In the genomic region with DNA sequence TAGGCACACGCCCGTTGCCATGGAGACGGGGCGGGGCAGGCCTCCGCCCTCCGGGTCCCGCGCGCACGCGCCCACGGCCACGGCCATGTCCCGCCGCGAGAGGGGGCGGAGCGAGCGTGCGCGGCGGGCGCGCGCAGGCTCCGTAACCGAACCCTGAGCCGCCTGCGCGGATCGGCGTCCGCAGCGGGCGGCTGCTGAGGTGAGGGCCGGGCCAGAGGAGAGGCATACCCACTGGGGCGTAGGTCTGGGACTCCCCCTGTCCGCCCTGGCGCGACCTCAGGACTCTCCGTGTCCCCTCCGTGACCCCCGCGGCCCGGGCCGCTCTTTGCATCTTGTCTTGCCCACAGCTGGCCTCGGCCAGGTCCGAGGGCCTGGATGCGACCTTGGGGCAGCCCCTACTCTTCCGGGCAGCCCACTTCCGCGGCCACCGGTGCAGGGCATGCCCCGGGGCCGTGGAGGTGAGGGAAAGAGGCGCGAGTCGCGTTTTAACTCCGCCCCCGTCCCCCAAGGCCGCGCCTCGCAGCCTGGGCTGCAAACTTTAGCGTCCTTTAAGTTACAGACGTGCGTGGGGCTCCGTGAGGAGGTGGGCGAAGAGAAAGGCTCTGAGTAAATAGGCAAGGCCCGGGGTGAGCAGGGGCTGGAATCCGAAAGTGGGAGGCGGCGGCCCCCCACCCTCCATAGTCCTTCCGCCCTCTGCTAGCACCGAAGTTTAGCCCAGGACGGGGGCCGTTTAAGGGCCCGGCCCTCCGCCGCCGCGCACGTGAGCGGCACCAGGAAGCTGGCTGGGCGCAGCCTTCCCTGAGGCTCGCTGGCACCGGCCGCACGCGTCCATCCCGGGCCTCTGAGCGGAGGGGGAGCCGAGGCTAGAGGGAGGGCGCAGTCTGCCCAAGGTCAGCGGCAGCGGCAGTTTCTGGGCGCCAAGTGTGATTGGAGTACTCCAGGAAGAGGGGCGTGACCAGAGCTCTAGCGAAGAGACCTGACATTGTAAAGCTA, we compare ENCODE assay signal across 2 cellular contexts.
TF ChIP-seq lines count a peak whose summit lies in the region.

A gene with protein sequence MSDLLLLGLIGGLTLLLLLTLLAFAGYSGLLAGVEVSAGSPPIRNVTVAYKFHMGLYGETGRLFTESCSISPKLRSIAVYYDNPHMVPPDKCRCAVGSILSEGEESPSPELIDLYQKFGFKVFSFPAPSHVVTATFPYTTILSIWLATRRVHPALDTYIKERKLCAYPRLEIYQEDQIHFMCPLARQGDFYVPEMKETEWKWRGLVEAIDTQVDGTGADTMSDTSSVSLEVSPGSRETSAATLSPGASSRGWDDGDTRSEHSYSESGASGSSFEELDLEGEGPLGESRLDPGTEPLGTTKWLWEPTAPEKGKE (plus strand): TSS at position 163 of the 993 bp plus-strand sequence. CDS start 3,053 bp downstream, outside the sequence.

TF ChIP-seq in IMR-90, 13 proteins besides CTCF, POLR2A, EP300 and RAD21:
- TF ChIP-seq FOS (IDR thresholded peaks at IDR 0.05; ENCODE audit: low read depth, low read length) (no peak), SMC3 (IDR thresholded peaks at IDR 0.05; ENCODE audit: low read depth, low read length) (no peak), BHLHE40 (IDR thresholded peaks at IDR 0.05; ENCODE audit: low read depth, low read length) (peak; percentile 93), RCOR1 (IDR thresholded peaks at IDR 0.05; ENCODE audit: insufficient replicate concordance, low read length) (no peak), RFX5 (IDR thresholded peaks at IDR 0.05; ENCODE audit: low read depth, low read length) (no peak), MAFK (IDR thresholded peaks at IDR 0.05; ENCODE audit: low read depth, low read length) (no peak), MAZ (IDR thresholded peaks at IDR 0.05; ENCODE audit: borderline replicate concordance, low read depth, low read length) (peak; percentile 88; the same call in 1 of the 2 replicates), NFE2L2 (IDR thresholded peaks at IDR 0.05; ENCODE audit: low read depth, low read length) (no peak), MXI1 (IDR thresholded peaks at IDR 0.05; ENCODE audit: borderline replicate concordance, low read depth, low read length) (peak; percentile 77; the same call in 1 of the 2 replicates), CEBPB (IDR thresholded peaks at IDR 0.05; ENCODE audit: low read depth, low read length) (no peak)
- TF ChIP-seq, protein P1, sequence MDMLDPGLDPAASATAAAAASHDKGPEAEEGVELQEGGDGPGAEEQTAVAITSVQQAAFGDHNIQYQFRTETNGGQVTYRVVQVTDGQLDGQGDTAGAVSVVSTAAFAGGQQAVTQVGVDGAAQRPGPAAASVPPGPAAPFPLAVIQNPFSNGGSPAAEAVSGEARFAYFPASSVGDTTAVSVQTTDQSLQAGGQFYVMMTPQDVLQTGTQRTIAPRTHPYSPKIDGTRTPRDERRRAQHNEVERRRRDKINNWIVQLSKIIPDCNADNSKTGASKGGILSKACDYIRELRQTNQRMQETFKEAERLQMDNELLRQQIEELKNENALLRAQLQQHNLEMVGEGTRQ (IDR thresholded peaks at IDR 0.05; ENCODE audit: low read depth, low read length): peak; percentile 48; the same call in 1 of the 2 replicates
- TF ChIP-seq, protein P2, sequence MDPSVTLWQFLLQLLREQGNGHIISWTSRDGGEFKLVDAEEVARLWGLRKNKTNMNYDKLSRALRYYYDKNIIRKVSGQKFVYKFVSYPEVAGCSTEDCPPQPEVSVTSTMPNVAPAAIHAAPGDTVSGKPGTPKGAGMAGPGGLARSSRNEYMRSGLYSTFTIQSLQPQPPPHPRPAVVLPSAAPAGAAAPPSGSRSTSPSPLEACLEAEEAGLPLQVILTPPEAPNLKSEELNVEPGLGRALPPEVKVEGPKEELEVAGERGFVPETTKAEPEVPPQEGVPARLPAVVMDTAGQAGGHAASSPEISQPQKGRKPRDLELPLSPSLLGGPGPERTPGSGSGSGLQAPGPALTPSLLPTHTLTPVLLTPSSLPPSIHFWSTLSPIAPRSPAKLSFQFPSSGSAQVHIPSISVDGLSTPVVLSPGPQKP (IDR thresholded peaks at IDR 0.05; ENCODE audit: borderline replicate concordance, low read depth, low read length): no peak

TF ChIP-seq in neural cell, 6 proteins besides CTCF, POLR2A, EP300 and RAD21 (continued from another document):
- TF ChIP-seq SMC3 (conservative IDR thresholded peaks at IDR 0.05; ENCODE audit: poor library complexity) (peak; percentile 37), POLR2AphosphoS5 (IDR thresholded peaks at IDR 0.05) (peak; percentile 35), MXI1 (conservative IDR thresholded peaks at IDR 0.05; ENCODE audit: poor library complexity, severe bottlenecking) (peak; percentile 59), EZH2 (IDR thresholded peaks at IDR 0.05; ENCODE audit: borderline replicate concordance, insufficient read depth, low read length, poor library complexity, severe bottlenecking) (no peak)
- TF ChIP-seq, protein P3, sequence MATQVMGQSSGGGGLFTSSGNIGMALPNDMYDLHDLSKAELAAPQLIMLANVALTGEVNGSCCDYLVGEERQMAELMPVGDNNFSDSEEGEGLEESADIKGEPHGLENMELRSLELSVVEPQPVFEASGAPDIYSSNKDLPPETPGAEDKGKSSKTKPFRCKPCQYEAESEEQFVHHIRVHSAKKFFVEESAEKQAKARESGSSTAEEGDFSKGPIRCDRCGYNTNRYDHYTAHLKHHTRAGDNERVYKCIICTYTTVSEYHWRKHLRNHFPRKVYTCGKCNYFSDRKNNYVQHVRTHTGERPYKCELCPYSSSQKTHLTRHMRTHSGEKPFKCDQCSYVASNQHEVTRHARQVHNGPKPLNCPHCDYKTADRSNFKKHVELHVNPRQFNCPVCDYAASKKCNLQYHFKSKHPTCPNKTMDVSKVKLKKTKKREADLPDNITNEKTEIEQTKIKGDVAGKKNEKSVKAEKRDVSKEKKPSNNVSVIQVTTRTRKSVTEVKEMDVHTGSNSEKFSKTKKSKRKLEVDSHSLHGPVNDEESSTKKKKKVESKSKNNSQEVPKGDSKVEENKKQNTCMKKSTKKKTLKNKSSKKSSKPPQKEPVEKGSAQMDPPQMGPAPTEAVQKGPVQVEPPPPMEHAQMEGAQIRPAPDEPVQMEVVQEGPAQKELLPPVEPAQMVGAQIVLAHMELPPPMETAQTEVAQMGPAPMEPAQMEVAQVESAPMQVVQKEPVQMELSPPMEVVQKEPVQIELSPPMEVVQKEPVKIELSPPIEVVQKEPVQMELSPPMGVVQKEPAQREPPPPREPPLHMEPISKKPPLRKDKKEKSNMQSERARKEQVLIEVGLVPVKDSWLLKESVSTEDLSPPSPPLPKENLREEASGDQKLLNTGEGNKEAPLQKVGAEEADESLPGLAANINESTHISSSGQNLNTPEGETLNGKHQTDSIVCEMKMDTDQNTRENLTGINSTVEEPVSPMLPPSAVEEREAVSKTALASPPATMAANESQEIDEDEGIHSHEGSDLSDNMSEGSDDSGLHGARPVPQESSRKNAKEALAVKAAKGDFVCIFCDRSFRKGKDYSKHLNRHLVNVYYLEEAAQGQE (IDR thresholded peaks at IDR 0.05; ENCODE audit: borderline replicate concordance): no peak
